ENCODE assay signal across 21 cellular contexts in genomic region chr3:61569856-61570255, GRCh38.
"Had no signal": no experiment of that assay in that cellular context is flagged by ENCODE, and none has a peak within 500 bp of the region (broad histone marks: within the 10 kb centered on the region; RNA-seq: fewer than 3 reads in every experiment).

No MANE protein-coding gene starts in this region.

- DNase-seq: activated CD4-positive, alpha-beta memory T cell treated with anti-CD3 and anti-CD28 coated beads for 36 hours; activated CD4-positive, alpha-beta T cell treated with anti-CD3 and anti-CD28 coated beads for 4 hours; activated CD8-positive, alpha-beta memory T cell treated with anti-CD3 and anti-CD28 coated beads, Interleukin-2, amount 10 ng/mL, durations not matched to agents 7 days and 5 days; amniotic stem cell; body of pancreas; central memory CD4-positive, alpha-beta T cell; endodermal cell; foreskin fibroblast; kidney glomerular epithelial cell; lower lobe of right lung; nephron progenitor cell; nucleus accumbens; posterior cingulate gyrus; retina; stimulated activated CD8-positive, alpha-beta memory T cell treated with anti-CD3 and anti-CD28 coated beads, Interleukin-4, amount 100 ng/mL, for 48 hours; stimulated activated naive CD4-positive, alpha-beta T cell; SW 1271; T-helper 2 cell; thyroid gland had no signal

- H3K9me3 ChIP-seq: body of pancreas, lower lobe of right lung, thyroid gland had no signal

- H3K36me3 Mint-ChIP-seq: activated CD4-positive, alpha-beta memory T cell treated with anti-CD3 and anti-CD28 coated beads for 36 hours; activated CD8-positive, alpha-beta memory T cell treated with anti-CD3 and anti-CD28 coated beads, Interleukin-2, amount 10 ng/mL, durations not matched to agents 7 days and 5 days; activated naive CD8-positive, alpha-beta T cell had no signal

- H3K27me3 ChIP-seq: body of pancreas, thyroid gland had no signal

- H3K36me3 ChIP-seq: lower lobe of right lung, thyroid gland had no signal

- H3K27ac ChIP-seq: body of pancreas, epithelial cell of prostate, lower lobe of right lung, thyroid gland had no signal

- H3K4me1 Mint-ChIP-seq: activated CD8-positive, alpha-beta memory T cell treated with anti-CD3 and anti-CD28 coated beads, Interleukin-2, amount 10 ng/mL, durations not matched to agents 7 days and 5 days had no signal

- H3K4me3 ChIP-seq: body of pancreas, lower lobe of right lung, thyroid gland had no signal

- H3K9me3 Mint-ChIP-seq: activated CD4-positive, alpha-beta memory T cell treated with anti-CD3 and anti-CD28 coated beads for 36 hours had no signal

- H3K27ac Mint-ChIP-seq: activated CD4-positive, alpha-beta memory T cell treated with anti-CD3 and anti-CD28 coated beads for 36 hours; activated CD8-positive, alpha-beta memory T cell treated with anti-CD3 and anti-CD28 coated beads, Interleukin-2, amount 10 ng/mL, durations not matched to agents 7 days and 5 days; activated naive CD8-positive, alpha-beta T cell had no signal

- H3K4me3 Mint-ChIP-seq: activated CD4-positive, alpha-beta memory T cell treated with anti-CD3 and anti-CD28 coated beads for 36 hours; activated CD8-positive, alpha-beta memory T cell treated with anti-CD3 and anti-CD28 coated beads, Interleukin-2, amount 10 ng/mL, durations not matched to agents 7 days and 5 days; activated naive CD8-positive, alpha-beta T cell; endodermal cell; nephron progenitor cell had no signal
